In the genomic region with DNA sequence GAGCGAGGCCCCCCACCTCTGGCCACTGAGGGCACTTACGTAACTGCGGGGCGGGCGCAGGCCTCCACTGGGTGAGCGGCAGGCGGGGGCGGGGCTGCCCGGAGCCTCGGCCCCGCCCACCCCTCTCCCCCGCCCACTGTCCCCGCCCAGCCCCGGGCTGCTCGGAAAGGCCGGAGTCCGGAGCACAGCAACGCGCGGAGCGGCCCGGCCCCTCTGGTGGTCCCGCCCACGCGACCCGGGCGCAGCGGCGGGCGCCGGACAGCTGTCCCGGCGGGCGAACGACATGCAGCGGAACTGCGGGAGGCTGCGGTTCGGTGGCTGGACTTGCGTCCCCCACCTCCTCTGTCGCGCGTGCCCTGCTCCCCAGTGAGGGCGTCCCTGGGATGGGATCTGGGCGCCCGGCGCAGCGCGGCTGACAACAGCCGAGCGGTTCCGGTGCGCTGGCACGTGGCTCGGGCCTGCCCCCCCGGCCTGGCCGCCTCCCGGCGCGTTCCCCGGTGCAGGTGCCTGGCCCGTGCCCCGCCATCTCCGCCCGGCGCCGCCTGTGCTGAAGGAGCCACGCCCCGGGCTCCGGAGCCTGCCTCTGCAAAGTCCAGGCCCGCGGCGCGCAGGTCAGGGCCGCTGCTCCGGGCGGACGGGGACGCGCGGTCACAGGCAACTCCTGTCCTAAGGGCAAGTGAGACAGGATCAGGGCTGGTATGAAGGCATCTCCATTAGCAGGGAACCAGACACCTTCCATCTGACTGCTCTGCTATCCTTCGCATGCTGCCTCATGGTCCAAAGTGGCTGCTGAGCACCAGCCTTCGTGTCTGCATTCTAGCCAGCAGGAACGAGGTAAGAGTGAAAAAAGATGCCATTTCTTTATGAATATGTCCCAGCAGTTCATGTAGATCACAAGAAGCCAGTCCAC, we compare ENCODE assay signal across 9 cellular contexts. TPM values are rescaled to one million over a fixed set of nuclear protein-coding genes. Genes with fewer than 3 reads are reported as not detected.
DNase-seq lines count a peak whose midpoint lies in the region; ATAC-seq, FAIRE-seq and TF ChIP-seq lines count a peak whose summit lies in the region.
"Had no signal": no experiment of that assay in that cellular context is flagged by ENCODE, and none has a peak within 500 bp of the region (broad histone marks: within the 10 kb centered on the region; RNA-seq: fewer than 3 reads in every experiment).

No MANE protein-coding gene starts in this region.

- no peaks in the 10 kb centered on the region for H3K4me1 ChIP-seq in body of pancreas
- no peaks in the 10 kb centered on the region for H3K4me1 ChIP-seq in kidney (ENCODE audit: control insufficient read depth in 1 of 2, insufficient read depth in 1 of 2, low read depth in 1 of 2, low read length in 2 of 2)
- H3K4me1 ChIP-seq in stomach smooth muscle (ENCODE audit: control insufficient read depth, insufficient read depth, low read length) = peaks cover 9% of the 10 kb centered on the region

- H3K36me3 ChIP-seq in body of pancreas (replicated peaks in 1 of 2; ENCODE audit: insufficient read depth in 1 of 2, low read depth in 2 of 2) = no peaks in the 10 kb centered on the region
- no peaks in the 10 kb centered on the region for H3K36me3 ChIP-seq in kidney (ENCODE audit: control insufficient read depth in 1 of 2, insufficient read depth in 2 of 2, low read length in 2 of 2)
- H3K36me3 ChIP-seq in stomach smooth muscle (ENCODE audit: control insufficient read depth in 2 of 2, insufficient read depth in 2 of 2, low read length in 2 of 2) = no peaks in the 10 kb centered on the region

- H3K27me3 ChIP-seq in body of pancreas (peaks cover 0 to 11% of the 10 kb centered on the region in 2 donors), stomach smooth muscle (ENCODE audit: control insufficient read depth in 1 of 2, insufficient read depth in 2 of 2, low read length in 2 of 2) (peaks cover 25 to 45% of the 10 kb centered on the region in 2 donors)

- DNase-seq in stimulated activated CD4-positive, alpha-beta T cell treated with anti-CD3 and anti-CD28 coated beads, Interleukin-2, amount 100 ng/mL, for 24 hours = peak; percentile 22 to 28
- DNase-seq in stimulated activated CD4-positive, alpha-beta T cell treated with anti-CD3 and anti-CD28 coated beads, Interleukin-2, amount 100 ng/mL, for 48 hours = no peak
- peak; percentile 72 to 83 (median 72) for DNase-seq in body of pancreas
- peak; percentile 69 for DNase-seq in kidney
- no peak for DNase-seq in amniotic stem cell (lab: John Stamatoyannopoulos, UW)

- FAIRE-seq in kidney (lab: Jason Lieb, UNC) = no peak

- TF ChIP-seq POLR2A in body of pancreas (IDR thresholded peaks at IDR 0.05) = peak in 1 of 3 donors; percentile 7

- H3K4me3 ChIP-seq in body of pancreas = no peak overlapping the region
- no peak overlapping the region for H3K4me3 ChIP-seq in kidney (ENCODE audit: low read length in 2 of 2)
- peak overlapping the region; percentile 64 to 70 for H3K4me3 ChIP-seq in stomach smooth muscle (ENCODE audit: low read length in 2 of 2)

- no peak overlapping the region for H3K9ac ChIP-seq in kidney (ENCODE audit: low read length in 2 of 2)
- peak overlapping the region in 1 of 2 donors; percentile 40 for H3K9ac ChIP-seq in stomach smooth muscle (ENCODE audit: low read length in 2 of 2)

- no peak overlapping the region for H3K27ac ChIP-seq in body of pancreas
- no peak overlapping the region for H3K27ac ChIP-seq in kidney (ENCODE audit: low read depth in 2 of 2, low read length in 2 of 2)
- H3K27ac ChIP-seq in stomach smooth muscle (ENCODE audit: low read length) = no peak overlapping the region

- WGBS in body of pancreas, 2 donors = 9 to 31% methylated on average over 6 to 78 of the region's 84 CpGs

- H3K9me3 ChIP-seq in body of pancreas (no peaks in the 10 kb centered on the region), kidney (ENCODE audit: control insufficient read depth in 1 of 2, low read length in 2 of 2) (peaks cover 0 to 5% of the 10 kb centered on the region in 2 donors), stomach smooth muscle (ENCODE audit: control insufficient read depth in 2 of 2, low read length in 2 of 2) (peaks cover 3 to 5% of the 10 kb centered on the region in 2 donors)

- intact Hi-C loops in body of pancreas (cut with DNase I) (no loop called here), kidney (cut with DNase I) (no loop called here)

- TF ChIP-seq CTCF in body of pancreas (IDR thresholded peaks at IDR 0.05) (no peak), kidney (IDR thresholded peaks at IDR 0.05; ENCODE audit: borderline replicate concordance, extremely low read depth, insufficient read depth) (no peak)

- ATAC-seq in body of pancreas = peak; percentile 92
- ATAC-seq in HG02970 (IDR thresholded peaks at IDR 0.05; ENCODE audit: low FRiP score, unreplicated experiment) = no peak
- ATAC-seq in GM19023 (IDR thresholded peaks at IDR 0.05; ENCODE audit: unreplicated experiment) = no peak

RNA-seq across cellular contexts. Expression of a gene that starts 21.8 kb away (rescaled TPM):
- 1 to 10 TPM in 1 of 2 donors, under 1 TPM in 1; 0.78 to 1.3 TPM for total RNA-seq in body of pancreas
- total RNA-seq in kidney = 0.69 TPM
- not detected for polyA plus RNA-seq in kidney (ENCODE audit: insufficient read depth, low read depth, low replicate concordance)
- total RNA-seq: lower leg skin had no signal

RNA-seq across cellular contexts. Expression of a gene that starts 47.5 kb away (rescaled TPM):
- 10 to 100 TPM; 18.4 to 31.6 TPM for total RNA-seq in body of pancreas
- total RNA-seq in kidney = 31.4 TPM
- polyA plus RNA-seq in kidney (ENCODE audit: insufficient read depth, low read depth, low replicate concordance) = 20.8 TPM

Comparison
In these comparisons a context has a peak if more than half of its experiments do, and no peak if none do; other contexts are left out.
1. DNase-seq: peak in stimulated activated CD4-positive, alpha-beta T cell treated with anti-CD3 and anti-CD28 coated beads, Interleukin-2, amount 100 ng/mL, for 24 hours (2 of 2), body of pancreas (4 of 4) and kidney (single experiment); none in stimulated activated CD4-positive, alpha-beta T cell treated with anti-CD3 and anti-CD28 coated beads, Interleukin-2, amount 100 ng/mL, for 48 hours (0 of 2) and amniotic stem cell (single experiment).
2. H3K4me3 ChIP-seq: peak in stomach smooth muscle (2 of 2); none in body of pancreas (0 of 2) and kidney (0 of 2).